Comparison of ENCODE assay signal across 12 cellular contexts in the genomic region with DNA sequence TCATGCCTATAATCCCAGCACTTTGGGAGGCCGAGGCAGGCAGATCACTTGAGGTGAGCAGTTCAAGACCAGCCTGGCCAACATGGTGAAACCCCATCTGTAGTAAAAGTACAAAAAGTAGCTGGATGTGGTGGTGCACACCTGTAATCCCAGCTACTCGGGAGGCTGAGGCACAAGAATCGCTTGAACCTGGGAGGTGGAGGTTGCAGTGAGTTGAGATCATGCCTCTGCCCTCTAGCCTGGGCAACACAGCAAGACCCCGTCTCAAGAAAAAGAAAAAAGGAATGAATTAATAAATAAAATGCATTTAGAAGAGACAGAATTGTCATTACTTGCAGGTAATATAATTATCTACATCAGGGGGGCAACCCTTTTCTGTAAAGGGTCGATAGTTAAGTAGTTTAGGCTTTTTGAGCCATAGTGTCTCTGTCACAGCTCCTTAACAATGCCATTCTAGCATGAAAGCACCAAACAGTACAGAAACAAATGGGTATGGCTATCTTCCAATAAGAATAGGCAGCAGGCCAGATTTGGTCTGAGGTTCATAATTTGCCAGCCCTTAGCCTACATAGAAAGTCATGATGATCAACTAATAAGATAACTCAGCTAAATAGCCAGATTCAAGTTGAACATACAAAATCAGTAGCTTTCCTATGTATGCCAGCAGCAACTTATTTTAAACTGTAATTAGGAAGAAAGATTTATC. TPM values are rescaled to one million over a fixed set of nuclear protein-coding genes. Genes with fewer than 3 reads are reported as not detected.
DNase-seq lines count a peak whose midpoint lies in the region; ATAC-seq and TF ChIP-seq lines count a peak whose summit lies in the region.
"Had no signal": no experiment of that assay in that cellular context is flagged by ENCODE, and none has a peak within 500 bp of the region (broad histone marks: within the 10 kb centered on the region; RNA-seq: fewer than 3 reads in every experiment).

No MANE protein-coding gene starts in this region.

- TF ChIP-seq POLR2A in prostate gland (IDR thresholded peaks at IDR 0.05) = no peak

- in situ Hi-C loops in ACHN (cut with HindIII; ENCODE audit: low pct_ligation_motif_present, low pct_unique_long_range_greater_than_20kb, low sequenced_read_pairs) = no loop called here

- TF ChIP-seq CTCF in prostate gland (IDR thresholded peaks at IDR 0.05) = no peak

- DNase-seq in GM04503 (ENCODE audit: low read depth) (peak; percentile 9), NCI-H345 treated with DMSO at 0.1 percent for 48 hours (lab: John Stamatoyannopoulos, UW; ENCODE audit: unreplicated experiment) (peak; percentile 56), dermis blood vessel endothelial cell (peak; percentile 59), prostate gland (ENCODE audit: low spot score) (peak; percentile 9), ACHN (no peak)
- DNase-seq in activated CD8-positive, alpha-beta memory T cell treated with anti-CD3 and anti-CD28 coated beads, Interleukin-2, amount 50 U/mL, for 48 hours = no peak
- DNase-seq: activated B cell treated with CpG ODN at 0.5 μM for 24 hours; effector CD4-positive, alpha-beta T cell; NCI-H748 treated with DMSO at 0.1 percent for 48 hours; tibial artery had no signal

- H3K4me3 ChIP-seq in prostate gland = no peak overlapping the region
- H3K4me3 ChIP-seq: GM12878, tibial artery had no signal

- no peak overlapping the region for H3K27ac ChIP-seq in prostate gland
- H3K27ac ChIP-seq: tibial artery had no signal

- no peak for ATAC-seq in GM18907 (IDR thresholded peaks at IDR 0.05; ENCODE audit: unreplicated experiment)
- ATAC-seq: GM12878 had no signal

- H3K27me3 ChIP-seq in prostate gland (replicated peaks; ENCODE audit: insufficient read depth) = no peaks in the 10 kb centered on the region
- H3K27me3 ChIP-seq: tibial artery had no signal

- intact Hi-C loops in prostate gland (cut with DNase I) = no loop called here

- H3K36me3 ChIP-seq in prostate gland = no peaks in the 10 kb centered on the region

- no peaks in the 10 kb centered on the region for H3K9me3 ChIP-seq in prostate gland
- H3K9me3 ChIP-seq: tibial artery had no signal

- H3K4me1 ChIP-seq in prostate gland (replicated peaks) = no peaks in the 10 kb centered on the region

- WGBS in prostate gland = 81% methylated on average over 5 of the region's 5 CpGs

RNA-seq across cellular contexts. Expression of a gene that starts 56.8 kb away (rescaled TPM):
- total RNA-seq in dermis blood vessel endothelial cell (7.8 and 10.2 TPM in 2 replicates), prostate gland (10 to 100 TPM; 20.6 to 31.4 TPM)

Comparison
In these comparisons a context has a peak if more than half of its experiments do, and no peak if none do; other contexts are left out.
1. DNase-seq: peak in GM04503 (single experiment), NCI-H345 treated with DMSO at 0.1 percent for 48 hours (single experiment), dermis blood vessel endothelial cell (single experiment) and prostate gland (single experiment); none in ACHN (single experiment) and activated CD8-positive, alpha-beta memory T cell treated with anti-CD3 and anti-CD28 coated beads, Interleukin-2, amount 50 U/mL, for 48 hours (single experiment).